In genomic region chr19:18150776-18151624, GRCh38 we compare ENCODE assay signal across 13 cellular contexts. TPM values are rescaled to one million over a fixed set of nuclear protein-coding genes. Genes with fewer than 3 reads are reported as not detected.
DNase-seq lines count a peak whose midpoint lies in the region; ATAC-seq and TF ChIP-seq lines count a peak whose summit lies in the region.
"Had no signal": no experiment of that assay in that cellular context is flagged by ENCODE, and none has a peak within 500 bp of the region (broad histone marks: within the 10 kb centered on the region; RNA-seq: fewer than 3 reads in every experiment).

No MANE protein-coding gene starts in this region.

- H3K27ac Mint-ChIP-seq in activated naive CD4-positive, alpha-beta T cell treated with anti-CD3 and anti-CD28 coated beads, Interleukin-2, amount 50 U/mL, for 24 hours: peak overlapping the region; percentile 93
- H3K27ac Mint-ChIP-seq in activated T-helper 2 cell treated with anti-CD3 and anti-CD28 coated beads, Interferon-gamma antibody, Interleukin-2, Interleukin-4, amounts not matched to agents 10 μg/mL and 5 μg/mL and 100 μg/mL, durations not matched to agents 14 hours and 24 hours and 36 hours: peak overlapping the region; percentile 100

- no peak for ATAC-seq in HG02973 (IDR thresholded peaks at IDR 0.05; ENCODE audit: unreplicated experiment)
- ATAC-seq in omental fat pad (ENCODE audit: low FRiP score): no peak

- no peak for DNase-seq in activated naive CD4-positive, alpha-beta T cell treated with anti-CD3 and anti-CD28 coated beads, Interleukin-2, amount 50 U/mL, for 16 hours
- DNase-seq in activated T-helper 2 cell treated with anti-CD3 and anti-CD28 coated beads, Interferon-gamma antibody, Interleukin-2, Interleukin-4, amounts not matched to agents 10 μg/mL and 5 μg/mL and 100 μg/mL, durations not matched to agents 14 hours and 24 hours and 36 hours (ENCODE audit: low spot score): no peak
- no peak for DNase-seq in omental fat pad (ENCODE audit: low spot score)
- DNase-seq in activated CD8-positive, alpha-beta memory T cell treated with anti-CD3 and anti-CD28 coated beads, Interleukin-2, amount 50 U/mL, for 4 hours: no peak
- DNase-seq: activated effector memory CD4-positive, alpha-beta T cell treated with Interleukin-2 at 50 U/mL for 16 hours; BE2C; NCI-H1436 treated with DMSO at 0.1 percent for 48 hours; testis had no signal

- H3K27me3 Mint-ChIP-seq in activated naive CD4-positive, alpha-beta T cell treated with anti-CD3 and anti-CD28 coated beads, Interleukin-2, amount 50 U/mL, for 24 hours: no peaks in the 10 kb centered on the region
- no peaks in the 10 kb centered on the region for H3K27me3 Mint-ChIP-seq in activated T-helper 2 cell treated with anti-CD3 and anti-CD28 coated beads, Interferon-gamma antibody, Interleukin-2, Interleukin-4, amounts not matched to agents 10 μg/mL and 5 μg/mL and 100 μg/mL, durations not matched to agents 14 hours and 24 hours and 36 hours (ENCODE audit: low read depth)

- H3K4me1 Mint-ChIP-seq in activated naive CD4-positive, alpha-beta T cell treated with anti-CD3 and anti-CD28 coated beads, Interleukin-2, amount 50 U/mL, for 24 hours: peaks cover 22% of the 10 kb centered on the region
- H3K4me1 Mint-ChIP-seq in activated T-helper 2 cell treated with anti-CD3 and anti-CD28 coated beads, Interferon-gamma antibody, Interleukin-2, Interleukin-4, amounts not matched to agents 10 μg/mL and 5 μg/mL and 100 μg/mL, durations not matched to agents 14 hours and 24 hours and 36 hours (ENCODE audit: low read depth): peaks cover 20% of the 10 kb centered on the region

- no peak for TF ChIP-seq CTCF in omental fat pad (IDR thresholded peaks at IDR 0.05)

- no peaks in the 10 kb centered on the region for H3K27me3 ChIP-seq in layer of hippocampus (ENCODE audit: control insufficient read depth, insufficient read depth, low read length)
- H3K27me3 ChIP-seq: BE2C, SJSA1, testis had no signal

- H3K4me3 Mint-ChIP-seq in activated naive CD4-positive, alpha-beta T cell treated with anti-CD3 and anti-CD28 coated beads, Interleukin-2, amount 50 U/mL, for 24 hours: no peak overlapping the region
- H3K4me3 Mint-ChIP-seq in activated T-helper 2 cell treated with anti-CD3 and anti-CD28 coated beads, Interferon-gamma antibody, Interleukin-2, Interleukin-4, amounts not matched to agents 10 μg/mL and 5 μg/mL and 100 μg/mL, durations not matched to agents 14 hours and 24 hours and 36 hours (ENCODE audit: low read depth): peak overlapping the region; percentile 93

- no peaks in the 10 kb centered on the region for H3K9me3 Mint-ChIP-seq in activated naive CD4-positive, alpha-beta T cell treated with anti-CD3 and anti-CD28 coated beads, Interleukin-2, amount 50 U/mL, for 24 hours
- no peaks in the 10 kb centered on the region for H3K9me3 Mint-ChIP-seq in activated T-helper 2 cell treated with anti-CD3 and anti-CD28 coated beads, Interferon-gamma antibody, Interleukin-2, Interleukin-4, amounts not matched to agents 10 μg/mL and 5 μg/mL and 100 μg/mL, durations not matched to agents 14 hours and 24 hours and 36 hours

- intact Hi-C loops in activated T-helper 2 cell treated with anti-CD3 and anti-CD28 coated beads, Interferon-gamma antibody, Interleukin-2, Interleukin-4, amounts not matched to agents 10 μg/mL and 5 μg/mL and 100 μg/mL, durations not matched to agents 14 hours and 24 hours and 36 hours (cut with micrococcal nuclease): loop anchor here (5.0 kb wide), 1 partner anchor 204 kb away; no protein-coding TSS in a partner anchor

- peaks cover 5% of the 10 kb centered on the region for H3K36me3 Mint-ChIP-seq in activated naive CD4-positive, alpha-beta T cell treated with anti-CD3 and anti-CD28 coated beads, Interleukin-2, amount 50 U/mL, for 24 hours
- H3K36me3 Mint-ChIP-seq in activated T-helper 2 cell treated with anti-CD3 and anti-CD28 coated beads, Interferon-gamma antibody, Interleukin-2, Interleukin-4, amounts not matched to agents 10 μg/mL and 5 μg/mL and 100 μg/mL, durations not matched to agents 14 hours and 24 hours and 36 hours (ENCODE audit: low read depth): peaks cover 15% of the 10 kb centered on the region

- H3K27ac ChIP-seq in layer of hippocampus (ENCODE audit: low read depth, low read length) (peak overlapping the region; percentile 96), temporal lobe (ENCODE audit: low read depth, low read length) (peak overlapping the region; percentile 89)

RNA-seq across cellular contexts. Expression of gene PIK3R2, which starts 2.0 kb away (rescaled TPM):
- 19.4 and 21.4 TPM in 2 replicates for total RNA-seq in activated T-helper 2 cell treated with anti-CD3 and anti-CD28 coated beads, Interferon-gamma antibody, Interleukin-2, Interleukin-4, amounts not matched to agents 10 μg/mL and 5 μg/mL and 100 μg/mL, durations not matched to agents 14 hours and 24 hours and 36 hours
- total RNA-seq in temporal lobe (62.7 TPM), omental fat pad (10 to 100 TPM in 1 of 4 donors, 1 to 10 TPM in 3; 6.3 to 11.7 (median 7.4) TPM)

RNA-seq across cellular contexts. Expression of gene IFI30, which starts 22.6 kb away (rescaled TPM):
- 37.0 and 41.2 TPM in 2 replicates for total RNA-seq in activated T-helper 2 cell treated with anti-CD3 and anti-CD28 coated beads, Interferon-gamma antibody, Interleukin-2, Interleukin-4, amounts not matched to agents 10 μg/mL and 5 μg/mL and 100 μg/mL, durations not matched to agents 14 hours and 24 hours and 36 hours
- total RNA-seq in temporal lobe: under 0.01 TPM
- total RNA-seq in omental fat pad: 100 to 1,000 TPM in 2 of 4 donors, 10 to 100 TPM in 2; 74.8 to 466 (median 148) TPM

RNA-seq across cellular contexts. Expression of gene MPV17L2, which starts 42.0 kb away (rescaled TPM):
- 14.5 and 14.8 TPM in 2 replicates for total RNA-seq in activated T-helper 2 cell treated with anti-CD3 and anti-CD28 coated beads, Interferon-gamma antibody, Interleukin-2, Interleukin-4, amounts not matched to agents 10 μg/mL and 5 μg/mL and 100 μg/mL, durations not matched to agents 14 hours and 24 hours and 36 hours
- 2.7 TPM for total RNA-seq in temporal lobe
- 10 to 100 TPM; 19.6 to 29.7 (median 22.5) TPM for total RNA-seq in omental fat pad

RNA-seq across cellular contexts. Expression of gene RAB3A, which starts 52.8 kb away (rescaled TPM):
- total RNA-seq in activated T-helper 2 cell treated with anti-CD3 and anti-CD28 coated beads, Interferon-gamma antibody, Interleukin-2, Interleukin-4, amounts not matched to agents 10 μg/mL and 5 μg/mL and 100 μg/mL, durations not matched to agents 14 hours and 24 hours and 36 hours: 6.3 and 7.4 TPM in 2 replicates
- 44.7 TPM for total RNA-seq in temporal lobe
- total RNA-seq in omental fat pad: 1 to 10 TPM in 1 of 4 donors, under 1 TPM in 1, not detected in 2; 0.63 to 2.0 TPM

RNA-seq across cellular contexts. Expression of gene MAST3, which starts 53.4 kb away (rescaled TPM):
- total RNA-seq in activated T-helper 2 cell treated with anti-CD3 and anti-CD28 coated beads, Interferon-gamma antibody, Interleukin-2, Interleukin-4, amounts not matched to agents 10 μg/mL and 5 μg/mL and 100 μg/mL, durations not matched to agents 14 hours and 24 hours and 36 hours: 16.6 and 17.2 TPM in 2 replicates
- total RNA-seq in temporal lobe: 7.6 TPM
- total RNA-seq in omental fat pad: 10 to 100 TPM in 2 of 4 donors, 1 to 10 TPM in 2; 4.5 to 14.8 (median 8.9) TPM

Comparison
In these comparisons a context has a peak if more than half of its experiments do, and no peak if none do; other contexts are left out.
1. RNA of gene IFI30, which starts 22.6 kb away (total RNA-seq): 74.8 to 466 TPM in omental fat pad and 37.0 to 41.2 TPM in activated T-helper 2 cell treated with anti-CD3 and anti-CD28 coated beads, Interferon-gamma antibody, Interleukin-2, Interleukin-4, amounts not matched to agents 10 μg/mL and 5 μg/mL and 100 μg/mL, durations not matched to agents 14 hours and 24 hours and 36 hours; under 0.01 TPM in temporal lobe (single experiment); every median in the first group is over 10 times any median in the second.